In the genomic region with DNA sequence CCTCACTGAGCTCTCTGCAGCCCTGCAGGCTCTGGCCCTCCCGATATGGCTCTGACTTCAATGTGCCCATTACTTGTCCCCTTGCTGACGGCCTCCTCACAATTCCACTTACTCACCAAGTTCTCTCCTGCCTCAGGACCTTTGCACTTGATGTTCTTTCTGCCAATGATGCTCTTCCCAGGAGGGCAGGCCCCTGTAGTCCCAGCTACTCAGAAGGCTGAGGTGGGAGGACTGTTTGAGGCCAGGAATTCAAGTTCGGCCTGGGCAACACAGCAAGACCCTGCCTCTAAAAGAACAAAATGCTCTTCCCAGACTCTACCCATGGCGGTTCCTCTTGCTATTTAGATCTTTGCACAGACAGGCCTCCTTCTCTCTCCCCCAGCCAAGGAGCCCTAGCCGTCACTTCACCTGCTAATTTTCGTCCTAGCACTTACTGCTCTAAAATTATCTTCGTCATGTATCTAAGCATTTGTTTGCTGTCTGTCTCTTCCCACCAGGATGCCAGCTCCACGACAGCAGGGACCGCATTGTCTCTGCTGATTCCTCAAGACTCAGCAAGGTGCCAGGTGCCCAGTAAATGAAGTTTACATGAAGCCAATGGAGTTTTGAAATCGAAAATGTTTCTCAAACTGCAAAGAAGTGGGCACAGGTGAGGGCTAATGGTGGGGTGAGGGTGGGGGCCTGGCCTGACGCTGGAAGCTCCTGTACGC, we compare ENCODE assay signal across 8 cellular contexts. TPM values are rescaled to one million over a fixed set of nuclear protein-coding genes. Genes with fewer than 3 reads are reported as not detected.
DNase-seq lines count a peak whose midpoint lies in the region; ATAC-seq lines count a peak whose summit lies in the region.

No MANE protein-coding gene starts in this region.

- no peak for DNase-seq in activated T-cell treated with anti-CD3 and anti-CD28 coated beads, Interleukin-2, amount 50 U/mL, for 24 hours
- DNase-seq in activated T-cell treated with anti-CD3 and anti-CD28 coated beads for 4 hours (no peak), medulla oblongata (ENCODE audit: extremely low spot score) (no peak)
- DNase-seq in activated T-helper 1 cell treated with anti-CD3 and anti-CD28 coated beads, Interleukin-12 subunit alpha, Interleukin-12 subunit beta, Interleukin-2, Interleukin-4 antibody, amounts not matched to agents 30 ng/mL and 10 ng/mL and 1 ng/mL, durations not matched to agents 14 hours and 24 hours and 36 hours (ENCODE audit: low spot score), result no peak
- no peak for DNase-seq in stimulated activated CD4-positive, alpha-beta T cell treated with anti-CD3 and anti-CD28 coated beads, Interleukin-4, amount 100 ng/mL, for 1 hour

- H3K27ac ChIP-seq in layer of hippocampus (ENCODE audit: low read depth, low read length), result peak overlapping the region; percentile 60
- H3K27ac ChIP-seq in temporal lobe (ENCODE audit: low read depth, low read length), result peak overlapping the region; percentile 27

- H3K9me3 Mint-ChIP-seq in activated T-cell treated with anti-CD3 and anti-CD28 coated beads, Interleukin-2, amount 50 U/mL, for 24 hours, result no peaks in the 10 kb centered on the region
- no peaks in the 10 kb centered on the region for H3K9me3 Mint-ChIP-seq in activated T-helper 1 cell treated with anti-CD3 and anti-CD28 coated beads, Interleukin-12 subunit alpha, Interleukin-12 subunit beta, Interleukin-2, Interleukin-4 antibody, amounts not matched to agents 30 ng/mL and 10 ng/mL and 1 ng/mL, durations not matched to agents 14 hours and 24 hours and 36 hours

- peak overlapping the region; percentile 28 for H3K27ac Mint-ChIP-seq in activated T-cell treated with anti-CD3 and anti-CD28 coated beads, Interleukin-2, amount 50 U/mL, for 24 hours
- H3K27ac Mint-ChIP-seq in activated T-helper 1 cell treated with anti-CD3 and anti-CD28 coated beads, Interleukin-12 subunit alpha, Interleukin-12 subunit beta, Interleukin-2, Interleukin-4 antibody, amounts not matched to agents 30 ng/mL and 10 ng/mL and 1 ng/mL, durations not matched to agents 14 hours and 24 hours and 36 hours, result peak overlapping the region; percentile 6

- intact Hi-C loops in activated T-helper 1 cell treated with anti-CD3 and anti-CD28 coated beads, Interleukin-12 subunit alpha, Interleukin-12 subunit beta, Interleukin-2, Interleukin-4 antibody, amounts not matched to agents 30 ng/mL and 10 ng/mL and 1 ng/mL, durations not matched to agents 14 hours and 24 hours and 36 hours (cut with micrococcal nuclease), result loop anchor here (1.0 to 5.0 kb wide), 7 partner anchors 42 to 502 kb away; a partner anchor contains a TSS

- peaks cover 43% of the 10 kb centered on the region for H3K4me1 Mint-ChIP-seq in activated T-cell treated with anti-CD3 and anti-CD28 coated beads, Interleukin-2, amount 50 U/mL, for 24 hours (ENCODE audit: low read depth)
- peaks cover 25% of the 10 kb centered on the region for H3K4me1 Mint-ChIP-seq in activated T-helper 1 cell treated with anti-CD3 and anti-CD28 coated beads, Interleukin-12 subunit alpha, Interleukin-12 subunit beta, Interleukin-2, Interleukin-4 antibody, amounts not matched to agents 30 ng/mL and 10 ng/mL and 1 ng/mL, durations not matched to agents 14 hours and 24 hours and 36 hours (ENCODE audit: low read depth)

- H3K4me3 Mint-ChIP-seq in activated T-cell treated with anti-CD3 and anti-CD28 coated beads, Interleukin-2, amount 50 U/mL, for 24 hours, result peak overlapping the region; percentile 41
- H3K4me3 Mint-ChIP-seq in activated T-helper 1 cell treated with anti-CD3 and anti-CD28 coated beads, Interleukin-12 subunit alpha, Interleukin-12 subunit beta, Interleukin-2, Interleukin-4 antibody, amounts not matched to agents 30 ng/mL and 10 ng/mL and 1 ng/mL, durations not matched to agents 14 hours and 24 hours and 36 hours, result peak overlapping the region; percentile 69

- H3K27me3 Mint-ChIP-seq in activated T-cell treated with anti-CD3 and anti-CD28 coated beads, Interleukin-2, amount 50 U/mL, for 24 hours, result no peaks in the 10 kb centered on the region
- H3K27me3 Mint-ChIP-seq in activated T-helper 1 cell treated with anti-CD3 and anti-CD28 coated beads, Interleukin-12 subunit alpha, Interleukin-12 subunit beta, Interleukin-2, Interleukin-4 antibody, amounts not matched to agents 30 ng/mL and 10 ng/mL and 1 ng/mL, durations not matched to agents 14 hours and 24 hours and 36 hours (ENCODE audit: insufficient read depth), result peaks cover 10% of the 10 kb centered on the region

- no peaks in the 10 kb centered on the region for H3K27me3 ChIP-seq in layer of hippocampus (ENCODE audit: control insufficient read depth, insufficient read depth, low read length)

- peaks cover 19% of the 10 kb centered on the region for H3K36me3 Mint-ChIP-seq in activated T-cell treated with anti-CD3 and anti-CD28 coated beads, Interleukin-2, amount 50 U/mL, for 24 hours (ENCODE audit: low read depth)
- peaks cover 2% of the 10 kb centered on the region for H3K36me3 Mint-ChIP-seq in activated T-helper 1 cell treated with anti-CD3 and anti-CD28 coated beads, Interleukin-12 subunit alpha, Interleukin-12 subunit beta, Interleukin-2, Interleukin-4 antibody, amounts not matched to agents 30 ng/mL and 10 ng/mL and 1 ng/mL, durations not matched to agents 14 hours and 24 hours and 36 hours (ENCODE audit: low read depth)

- no peak for ATAC-seq in HG02759 (IDR thresholded peaks at IDR 0.05; ENCODE audit: unreplicated experiment)

RNA-seq across cellular contexts. Expression of a gene that starts 0.6 kb away (rescaled TPM):
- 31.1 and 32.3 TPM in 2 replicates for total RNA-seq in activated T-helper 1 cell treated with anti-CD3 and anti-CD28 coated beads, Interleukin-12 subunit alpha, Interleukin-12 subunit beta, Interleukin-2, Interleukin-4 antibody, amounts not matched to agents 30 ng/mL and 10 ng/mL and 1 ng/mL, durations not matched to agents 14 hours and 24 hours and 36 hours
- total RNA-seq in temporal lobe, result 15.5 TPM
